In genomic region chr5:4674176-4674575, GRCh38 we compare ENCODE assay signal across 22 cellular contexts.
"Had no signal": no experiment of that assay in that cellular context is flagged by ENCODE, and none has a peak within 500 bp of the region (broad histone marks: within the 10 kb centered on the region; RNA-seq: fewer than 3 reads in every experiment).

No MANE protein-coding gene starts in this region.

- H3K4me3 ChIP-seq: colonic mucosa, left lung, right lobe of liver, thoracic aorta, tibial nerve, upper lobe of left lung had no signal

- H3K27ac ChIP-seq: colonic mucosa, epithelial cell of prostate, left lung, parathyroid adenoma, right lobe of liver, thoracic aorta, tibial nerve, upper lobe of left lung had no signal

- H3K36me3 Mint-ChIP-seq: naive thymus-derived CD4-positive, alpha-beta T cell; stimulated activated naive B cell treated with anti-CD40 and anti-IgM and Interleukin-4, amounts not matched to agents 10 μg/mL and 1 μg/mL and 100 μg/mL, for 72 hours had no signal

- H3K4me1 Mint-ChIP-seq: endodermal cell; naive thymus-derived CD4-positive, alpha-beta T cell; stimulated activated naive B cell treated with anti-CD40 and anti-IgM and Interleukin-4, amounts not matched to agents 10 μg/mL and 1 μg/mL and 100 μg/mL, for 72 hours had no signal

- H3K9me3 Mint-ChIP-seq: endodermal cell; stimulated activated naive B cell treated with anti-CD40 and anti-IgM and Interleukin-4, amounts not matched to agents 10 μg/mL and 1 μg/mL and 100 μg/mL, for 72 hours had no signal

- H3K4me1 ChIP-seq: colonic mucosa, left lung, parathyroid adenoma, right lobe of liver, tibial nerve, upper lobe of left lung had no signal

- H3K36me3 ChIP-seq: colonic mucosa, left lung, right lobe of liver, thoracic aorta, tibial nerve, upper lobe of left lung had no signal

- H3K9me3 ChIP-seq: colonic mucosa, left lung, right lobe of liver, thoracic aorta, tibial nerve, upper lobe of left lung had no signal

- ATAC-seq: esophagus mucosa; left lung; naive thymus-derived CD4-positive, alpha-beta T cell; right lobe of liver; stimulated activated naive B cell treated with anti-CD40 and anti-IgM and Interleukin-4, amounts not matched to agents 10 μg/mL and 1 μg/mL and 100 μg/mL, for 72 hours had no signal

- H3K4me3 Mint-ChIP-seq: dendritic cell treated with granulocyte-macrophage colony-stimulating factor and Interleukin-4, amounts not matched to agents 40 ng/mL and 50 ng/mL, for 4 days; endodermal cell; naive thymus-derived CD4-positive, alpha-beta T cell; stimulated activated naive B cell treated with anti-CD40 and anti-IgM and Interleukin-4, amounts not matched to agents 10 μg/mL and 1 μg/mL and 100 μg/mL, for 72 hours; stimulated activated naive CD8-positive, alpha-beta T cell treated with anti-CD3 and anti-CD28 coated beads, Interleukin-15, Interleukin-2, amounts not matched to agents 100 ng/mL and 50 ng/mL, for 24 hours had no signal

- H3K79me2 ChIP-seq: parathyroid adenoma had no signal

- H3K27me3 Mint-ChIP-seq: dendritic cell treated with granulocyte-macrophage colony-stimulating factor and Interleukin-4, amounts not matched to agents 40 ng/mL and 50 ng/mL, for 4 days; naive thymus-derived CD4-positive, alpha-beta T cell; stimulated activated naive B cell treated with anti-CD40 and anti-IgM and Interleukin-4, amounts not matched to agents 10 μg/mL and 1 μg/mL and 100 μg/mL, for 72 hours; stimulated activated naive CD8-positive, alpha-beta T cell treated with anti-CD3 and anti-CD28 coated beads, Interleukin-15, Interleukin-2, amounts not matched to agents 100 ng/mL and 50 ng/mL, for 24 hours had no signal

- H2AFZ ChIP-seq: parathyroid adenoma had no signal

- H3K27ac Mint-ChIP-seq: dendritic cell treated with granulocyte-macrophage colony-stimulating factor and Interleukin-4, amounts not matched to agents 40 ng/mL and 50 ng/mL, for 4 days; endodermal cell; naive thymus-derived CD4-positive, alpha-beta T cell; progenitor cell of endocrine pancreas; stimulated activated naive B cell treated with anti-CD40 and anti-IgM and Interleukin-4, amounts not matched to agents 10 μg/mL and 1 μg/mL and 100 μg/mL, for 72 hours; stimulated activated naive CD8-positive, alpha-beta T cell treated with anti-CD3 and anti-CD28 coated beads, Interleukin-15, Interleukin-2, amounts not matched to agents 100 ng/mL and 50 ng/mL, for 24 hours had no signal

- H3K9ac ChIP-seq: parathyroid adenoma had no signal

- H3K27me3 ChIP-seq: colonic mucosa, left lung, right lobe of liver, tibial nerve, upper lobe of left lung had no signal

- DNase-seq: colonic mucosa; effector CD8-positive, alpha-beta T cell; endodermal cell; foreskin melanocyte; left lung; mesenchymal stem cell; midbrain; naive thymus-derived CD4-positive, alpha-beta T cell; right lobe of liver; small intestine; stimulated activated CD4-positive, alpha-beta T cell treated with anti-CD3 and anti-CD28 coated beads, Interleukin-15, amount 100 ng/mL, for 24 hours; stimulated activated CD4-positive, alpha-beta T cell treated with anti-CD3 and anti-CD28 coated beads, Interleukin-2, amount 100 ng/mL, for 48 hours; stimulated activated naive B cell treated with anti-CD40 and anti-IgM and Interleukin-4, amounts not matched to agents 10 μg/mL and 1 μg/mL and 100 μg/mL, for 72 hours; upper lobe of left lung had no signal
